3 cellular contexts compared by ENCODE assay signal in genomic region chr13:111666377-111666776, GRCh38.
TF ChIP-seq lines count a peak whose summit lies in the region.

No MANE protein-coding gene starts in this region.

TF ChIP-seq in GM12891, 5 proteins besides CTCF, POLR2A, EP300 and RAD21 (continued from another document):
- peak; percentile 33; the same call in 1 of the 2 replicates for TF ChIP-seq POU2F2 (IDR thresholded peaks at IDR 0.05; ENCODE audit: low read depth, low read length)

TF ChIP-seq in IMR-90, 13 proteins besides CTCF, POLR2A, EP300 and RAD21 (continued from another document):
- TF ChIP-seq USF2 (IDR thresholded peaks at IDR 0.05; ENCODE audit: low read depth, low read length) (no peak), MXI1 (IDR thresholded peaks at IDR 0.05; ENCODE audit: borderline replicate concordance, low read depth, low read length) (no peak), RCOR1 (IDR thresholded peaks at IDR 0.05; ENCODE audit: insufficient replicate concordance, low read length) (no peak), NFE2L2 (IDR thresholded peaks at IDR 0.05; ENCODE audit: low read depth, low read length) (no peak), CHD1 (IDR thresholded peaks at IDR 0.05; ENCODE audit: low read depth, low read length) (no peak), FOS (IDR thresholded peaks at IDR 0.05; ENCODE audit: low read depth, low read length) (no peak), SMC3 (IDR thresholded peaks at IDR 0.05; ENCODE audit: low read depth, low read length) (no peak)

TF ChIP-seq in endothelial cell of umbilical vein, 7 proteins besides CTCF, POLR2A, EP300 and RAD21 (continued from another document):
- TF ChIP-seq MAX (IDR thresholded peaks at IDR 0.05; ENCODE audit: insufficient read depth, insufficient read length) (peak; percentile 70), EZH2 (IDR thresholded peaks at IDR 0.05; ENCODE audit: borderline replicate concordance, low read depth, low read length, severe bottlenecking) (no peak), JUN (IDR thresholded peaks at IDR 0.05; ENCODE audit: borderline replicate concordance, insufficient read depth, insufficient read length, low read depth) (no peak), GATA2 (IDR thresholded peaks at IDR 0.05; ENCODE audit: insufficient read depth, insufficient read length, low read depth, low read length) (no peak)
